In the genomic region with DNA sequence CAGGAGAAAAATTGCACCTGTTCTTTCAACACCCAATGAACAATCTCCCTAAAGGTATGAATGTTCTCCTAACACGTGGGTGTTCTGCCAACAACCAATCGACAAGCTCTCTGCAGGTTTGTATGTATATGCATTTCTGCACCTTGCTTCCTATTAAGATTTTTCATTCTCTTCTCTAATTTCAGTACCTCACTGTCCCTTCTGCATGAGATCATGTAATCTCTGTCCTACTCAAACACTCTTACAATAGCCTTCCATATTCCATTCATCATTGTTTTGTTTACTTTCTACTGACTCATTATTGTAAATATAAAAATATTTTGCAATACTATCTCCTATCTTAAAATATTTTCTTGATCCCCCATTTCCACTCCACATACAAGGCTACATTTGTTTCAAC, we compare ENCODE assay signal across 21 cellular contexts.
A peak's percentile ranks its signal among the peaks of the same experiment; 100 is the strongest.
DNase-seq lines count a peak whose midpoint lies in the region; FAIRE-seq and TF ChIP-seq lines count a peak whose summit lies in the region.
"Had no signal": no experiment of that assay in that cellular context is flagged by ENCODE, and none has a peak within 500 bp of the region (broad histone marks: within the 10 kb centered on the region; RNA-seq: fewer than 3 reads in every experiment).

No MANE protein-coding gene starts in this region.

- no peaks in the 10 kb centered on the region for H3K79me2 ChIP-seq in Karpas-422 (ENCODE audit: low read length)

- no peaks in the 10 kb centered on the region for H3K27me3 ChIP-seq in bronchial epithelial cell (ENCODE audit: control insufficient read depth, insufficient read depth, low read length)
- no peaks in the 10 kb centered on the region for H3K27me3 ChIP-seq in Karpas-422 (ENCODE audit: low read length)
- H3K27me3 ChIP-seq: BE2C; BLaER1 treated with 17β-estradiol and CSF1 and Interleukin-3, amounts not matched to agents 10 nM and 100 nM had no signal

- DNase-seq in DMS53 (lab: John Stamatoyannopoulos, UW) (peak; percentile 78), NCI-H69 (lab: John Stamatoyannopoulos, UW) (peak; percentile 29), bronchial epithelial cell (ENCODE audit: low read depth) (peak; percentile 1), MV-4-11 (lab: John Stamatoyannopoulos, UW) (no peak), Karpas-422 (no peak)
- no peak for DNase-seq in stimulated activated naive CD4-positive, alpha-beta T cell treated with Interleukin-2 at 50 U/mL for 16 hours (lab: John Stamatoyannopoulos, UW)
- DNase-seq: 8988T; ACHN; AML-193; BE2C; CD4-positive, alpha-beta T cell; CD8-positive, alpha-beta memory T cell; DMS79 treated with DMSO at 0.1 percent for 48 hours; GF-D8; HFFc6 had no signal

- no peaks in the 10 kb centered on the region for H3K4me1 ChIP-seq in Karpas-422 (ENCODE audit: low read length)
- H3K4me1 ChIP-seq: A549; BE2C; BLaER1 treated with 17β-estradiol and CSF1 and Interleukin-3, amounts not matched to agents 10 nM and 100 nM; HAP-1 had no signal

- no peak overlapping the region for H2AFZ ChIP-seq in Karpas-422 (ENCODE audit: low read length)
- H2AFZ ChIP-seq: GM23338 had no signal

- H3K9ac ChIP-seq in Karpas-422 (ENCODE audit: low read length) = no peak overlapping the region
- H3K9ac ChIP-seq: BLaER1 treated with 17β-estradiol and CSF1 and Interleukin-3, amounts not matched to agents 10 nM and 100 nM had no signal

- no peaks in the 10 kb centered on the region for H4K20me1 ChIP-seq in Karpas-422 (ENCODE audit: insufficient read depth, low read depth, low read length)
- H4K20me1 ChIP-seq: BLaER1 treated with 17β-estradiol and CSF1 and Interleukin-3, amounts not matched to agents 10 nM and 100 nM had no signal

- H3K4me2 ChIP-seq in Karpas-422 (ENCODE audit: low read depth, low read length, poor library complexity, severe bottlenecking) = no peak overlapping the region
- H3K4me2 ChIP-seq: A549; BLaER1 treated with 17β-estradiol and CSF1 and Interleukin-3, amounts not matched to agents 10 nM and 100 nM; GM23338 had no signal

- TF ChIP-seq CTCF in bronchial epithelial cell (IDR thresholded peaks at IDR 0.05; ENCODE audit: insufficient read depth, low read length, severe bottlenecking) = no peak

- no peak overlapping the region for H3K27ac ChIP-seq in Karpas-422 (ENCODE audit: low read length)
- H3K27ac ChIP-seq: A549; BLaER1 treated with 17β-estradiol and CSF1 and Interleukin-3, amounts not matched to agents 10 nM and 100 nM had no signal

- H3K9me3 ChIP-seq in Karpas-422 (ENCODE audit: low read length) = no peaks in the 10 kb centered on the region
- H3K9me3 ChIP-seq: A549; BE2C; BLaER1 treated with 17β-estradiol and CSF1 and Interleukin-3, amounts not matched to agents 10 nM and 100 nM; HAP-1 had no signal

- no peaks in the 10 kb centered on the region for H3K36me3 ChIP-seq in bronchial epithelial cell (ENCODE audit: control insufficient read depth, insufficient read depth, low read length)
- no peaks in the 10 kb centered on the region for H3K36me3 ChIP-seq in Karpas-422 (ENCODE audit: insufficient read depth, low read length)
- H3K36me3 ChIP-seq: BE2C; BLaER1 treated with 17β-estradiol and CSF1 and Interleukin-3, amounts not matched to agents 10 nM and 100 nM; HAP-1 had no signal

- H3K4me3 ChIP-seq in bronchial epithelial cell (ENCODE audit: low read depth, low read length) (no peak overlapping the region), Karpas-422 (ENCODE audit: low read length) (no peak overlapping the region)
- H3K4me3 ChIP-seq: A549; BLaER1 treated with 17β-estradiol and CSF1 and Interleukin-3, amounts not matched to agents 10 nM and 100 nM; GM23338; HAP-1 had no signal

- no peak for FAIRE-seq in bronchial epithelial cell (lab: Jason Lieb, UNC)
- FAIRE-seq: A549, GM12891, GM18507 had no signal

- no peaks in the 10 kb centered on the region for H3K9me2 ChIP-seq in Karpas-422 (replicated peaks; ENCODE audit: insufficient read depth, low read length)

Comparison
In these comparisons a context has a peak if more than half of its experiments do, and no peak if none do; other contexts are left out.
1. DNase-seq: peak in DMS53 (single experiment), NCI-H69 (single experiment) and bronchial epithelial cell (single experiment); none in MV-4-11 (single experiment), Karpas-422 (single experiment) and stimulated activated naive CD4-positive, alpha-beta T cell treated with Interleukin-2 at 50 U/mL for 16 hours (single experiment).